Comparison of ENCODE assay signal across 1 cellular context in genomic region chr5:76715734-76716455, GRCh38.
TF ChIP-seq lines count a peak whose summit lies in the region.

F2R (plus strand) TSS chr5:76716126; CDS start chr5:76716308, 182 bp downstream.

TF ChIP-seq in K562, 482 proteins besides CTCF, POLR2A, EP300 and RAD21 (continued from another document and continues in another):
- TF ChIP-seq THRA (IDR thresholded peaks at IDR 0.05) (no peak), LARP7 (IDR thresholded peaks at IDR 0.05) (no peak), KDM4B (IDR thresholded peaks at IDR 0.05; ENCODE audit: borderline replicate concordance in 2 of 2, low read depth in 1 of 2) (no peak), OTX1 (CRISPR knock-in tag; IDR thresholded peaks at IDR 0.05) (no peak), ID3 (CRISPR knock-in tag; IDR thresholded peaks at IDR 0.05) (no peak), ID3 (tag; IDR thresholded peaks at IDR 0.05) (no peak), SNRNP70 (optimal IDR thresholded peaks at IDR 0.05; ENCODE audit: low read depth, low read length) (no peak), ZNF263 (CRISPR knock-in tag; IDR thresholded peaks at IDR 0.05; ENCODE audit: borderline replicate concordance) (no peak; the same call in 1 of the 2 replicates), ZNF41 (CRISPR knock-in tag; conservative IDR thresholded peaks at IDR 0.05) (no peak), PBX2 (CRISPR knock-in tag; IDR thresholded peaks at IDR 0.05; ENCODE audit: low read depth) (no peak), PBX2 (tag; conservative IDR thresholded peaks at IDR 0.05; ENCODE audit: low read depth) (no peak), SFPQ (IDR thresholded peaks at IDR 0.05; ENCODE audit: low read depth, low read length) (no peak), L3MBTL2 (IDR thresholded peaks at IDR 0.05) (no peak), SIN3A (IDR thresholded peaks at IDR 0.05; ENCODE audit: borderline replicate concordance in 2 of 2, control insufficient read depth in 1 of 2, low read depth in 2 of 2, low read length in 2 of 2) (no peak), PCBP2 (IDR thresholded peaks at IDR 0.05; ENCODE audit: low read depth, low read length, poor library complexity, severe bottlenecking) (no peak), HDAC1 (IDR thresholded peaks at IDR 0.05) (peak in 1 of 2 experiments; percentile 59; a peak in 2 of 4 replicates), ZNF780A (CRISPR knock-in tag; IDR thresholded peaks at IDR 0.05) (no peak), NR2C2 (CRISPR knock-in tag; IDR thresholded peaks at IDR 0.05) (no peak), NR2C2 (tag; IDR thresholded peaks at IDR 0.05) (no peak), ZBTB17 (CRISPR knock-in tag; IDR thresholded peaks at IDR 0.05) (no peak), HLTF (IDR thresholded peaks at IDR 0.05) (0 out of 2 replicates have a peak, but pooled peaks have one; percentile 35), KLF1 (tag; IDR thresholded peaks at IDR 0.05) (no peak), TEAD1 (CRISPR knock-in tag; IDR thresholded peaks at IDR 0.05) (no peak), MAX (CRISPR knock-in tag; IDR thresholded peaks at IDR 0.05) (no peak), CBX2 (IDR thresholded peaks at IDR 0.05; ENCODE audit: insufficient read depth, low read length, poor library complexity, severe bottlenecking) (no peak), SRSF7 (optimal IDR thresholded peaks at IDR 0.05; ENCODE audit: low read depth, low read length) (no peak), MXI1 (IDR thresholded peaks at IDR 0.05; ENCODE audit: low read depth, low read length) (no peak), HINFP (tag; conservative IDR thresholded peaks at IDR 0.05; ENCODE audit: low read depth) (no peak), ZNF175 (CRISPR knock-in tag; IDR thresholded peaks at IDR 0.05; ENCODE audit: low read depth) (no peak), SMAD2 (IDR thresholded peaks at IDR 0.05; ENCODE audit: low read depth, low read length) (no peak), BDP1 (IDR thresholded peaks at IDR 0.05; ENCODE audit: insufficient read depth, insufficient read length) (no peak), THAP7 (CRISPR knock-in tag; IDR thresholded peaks at IDR 0.05) (no peak), CBFB (CRISPR knock-in tag; IDR thresholded peaks at IDR 0.05) (no peak), ZKSCAN8 (CRISPR knock-in tag; IDR thresholded peaks at IDR 0.05) (no peak), MCM5 (IDR thresholded peaks at IDR 0.05; ENCODE audit: low read depth) (no peak), THRB (CRISPR knock-in tag; conservative IDR thresholded peaks at IDR 0.05) (no peak), PCBP1 (IDR thresholded peaks at IDR 0.05; ENCODE audit: low read depth, low read length, poor library complexity, severe bottlenecking) (peak; percentile 41), TAF7 (tag; IDR thresholded peaks at IDR 0.05) (no peak), KDM5B (IDR thresholded peaks at IDR 0.05; ENCODE audit: insufficient replicate concordance, low read depth, low read length) (no peak), ZNF324 (CRISPR knock-in tag; IDR thresholded peaks at IDR 0.05) (no peak)
- TF ChIP-seq, protein P1, sequence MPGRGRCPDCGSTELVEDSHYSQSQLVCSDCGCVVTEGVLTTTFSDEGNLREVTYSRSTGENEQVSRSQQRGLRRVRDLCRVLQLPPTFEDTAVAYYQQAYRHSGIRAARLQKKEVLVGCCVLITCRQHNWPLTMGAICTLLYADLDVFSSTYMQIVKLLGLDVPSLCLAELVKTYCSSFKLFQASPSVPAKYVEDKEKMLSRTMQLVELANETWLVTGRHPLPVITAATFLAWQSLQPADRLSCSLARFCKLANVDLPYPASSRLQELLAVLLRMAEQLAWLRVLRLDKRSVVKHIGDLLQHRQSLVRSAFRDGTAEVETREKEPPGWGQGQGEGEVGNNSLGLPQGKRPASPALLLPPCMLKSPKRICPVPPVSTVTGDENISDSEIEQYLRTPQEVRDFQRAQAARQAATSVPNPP (IDR thresholded peaks at IDR 0.05; ENCODE audit: borderline replicate concordance, insufficient read depth, insufficient read length) = no peak
- TF ChIP-seq, protein P2, sequence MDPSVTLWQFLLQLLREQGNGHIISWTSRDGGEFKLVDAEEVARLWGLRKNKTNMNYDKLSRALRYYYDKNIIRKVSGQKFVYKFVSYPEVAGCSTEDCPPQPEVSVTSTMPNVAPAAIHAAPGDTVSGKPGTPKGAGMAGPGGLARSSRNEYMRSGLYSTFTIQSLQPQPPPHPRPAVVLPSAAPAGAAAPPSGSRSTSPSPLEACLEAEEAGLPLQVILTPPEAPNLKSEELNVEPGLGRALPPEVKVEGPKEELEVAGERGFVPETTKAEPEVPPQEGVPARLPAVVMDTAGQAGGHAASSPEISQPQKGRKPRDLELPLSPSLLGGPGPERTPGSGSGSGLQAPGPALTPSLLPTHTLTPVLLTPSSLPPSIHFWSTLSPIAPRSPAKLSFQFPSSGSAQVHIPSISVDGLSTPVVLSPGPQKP (CRISPR knock-in tag; IDR thresholded peaks at IDR 0.05) = no peak
- TF ChIP-seq, protein P3, sequence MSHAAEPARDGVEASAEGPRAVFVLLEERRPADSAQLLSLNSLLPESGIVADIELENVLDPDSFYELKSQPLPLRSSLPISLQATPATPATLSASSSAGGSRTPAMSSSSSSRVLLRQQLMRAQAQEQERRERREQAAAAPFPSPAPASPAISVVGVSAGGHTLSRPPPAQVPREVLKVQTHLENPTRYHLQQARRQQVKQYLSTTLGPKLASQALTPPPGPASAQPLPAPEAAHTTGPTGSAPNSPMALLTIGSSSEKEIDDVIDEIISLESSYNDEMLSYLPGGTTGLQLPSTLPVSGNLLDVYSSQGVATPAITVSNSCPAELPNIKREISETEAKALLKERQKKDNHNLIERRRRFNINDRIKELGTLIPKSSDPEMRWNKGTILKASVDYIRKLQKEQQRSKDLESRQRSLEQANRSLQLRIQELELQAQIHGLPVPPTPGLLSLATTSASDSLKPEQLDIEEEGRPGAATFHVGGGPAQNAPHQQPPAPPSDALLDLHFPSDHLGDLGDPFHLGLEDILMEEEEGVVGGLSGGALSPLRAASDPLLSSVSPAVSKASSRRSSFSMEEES (CRISPR knock-in tag; IDR thresholded peaks at IDR 0.05) = no peak
- TF ChIP-seq, protein P4, sequence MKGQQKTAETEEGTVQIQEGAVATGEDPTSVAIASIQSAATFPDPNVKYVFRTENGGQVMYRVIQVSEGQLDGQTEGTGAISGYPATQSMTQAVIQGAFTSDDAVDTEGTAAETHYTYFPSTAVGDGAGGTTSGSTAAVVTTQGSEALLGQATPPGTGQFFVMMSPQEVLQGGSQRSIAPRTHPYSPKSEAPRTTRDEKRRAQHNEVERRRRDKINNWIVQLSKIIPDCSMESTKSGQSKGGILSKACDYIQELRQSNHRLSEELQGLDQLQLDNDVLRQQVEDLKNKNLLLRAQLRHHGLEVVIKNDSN (CRISPR knock-in tag; IDR thresholded peaks at IDR 0.05) = no peak
- TF ChIP-seq, protein P5, sequence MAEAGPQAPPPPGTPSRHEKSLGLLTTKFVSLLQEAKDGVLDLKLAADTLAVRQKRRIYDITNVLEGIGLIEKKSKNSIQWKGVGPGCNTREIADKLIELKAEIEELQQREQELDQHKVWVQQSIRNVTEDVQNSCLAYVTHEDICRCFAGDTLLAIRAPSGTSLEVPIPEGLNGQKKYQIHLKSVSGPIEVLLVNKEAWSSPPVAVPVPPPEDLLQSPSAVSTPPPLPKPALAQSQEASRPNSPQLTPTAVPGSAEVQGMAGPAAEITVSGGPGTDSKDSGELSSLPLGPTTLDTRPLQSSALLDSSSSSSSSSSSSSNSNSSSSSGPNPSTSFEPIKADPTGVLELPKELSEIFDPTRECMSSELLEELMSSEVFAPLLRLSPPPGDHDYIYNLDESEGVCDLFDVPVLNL (CRISPR knock-in tag; IDR thresholded peaks at IDR 0.05; ENCODE audit: low read depth) = peak; percentile 4; the same call in 1 of the 2 replicates
- TF ChIP-seq, protein P6, sequence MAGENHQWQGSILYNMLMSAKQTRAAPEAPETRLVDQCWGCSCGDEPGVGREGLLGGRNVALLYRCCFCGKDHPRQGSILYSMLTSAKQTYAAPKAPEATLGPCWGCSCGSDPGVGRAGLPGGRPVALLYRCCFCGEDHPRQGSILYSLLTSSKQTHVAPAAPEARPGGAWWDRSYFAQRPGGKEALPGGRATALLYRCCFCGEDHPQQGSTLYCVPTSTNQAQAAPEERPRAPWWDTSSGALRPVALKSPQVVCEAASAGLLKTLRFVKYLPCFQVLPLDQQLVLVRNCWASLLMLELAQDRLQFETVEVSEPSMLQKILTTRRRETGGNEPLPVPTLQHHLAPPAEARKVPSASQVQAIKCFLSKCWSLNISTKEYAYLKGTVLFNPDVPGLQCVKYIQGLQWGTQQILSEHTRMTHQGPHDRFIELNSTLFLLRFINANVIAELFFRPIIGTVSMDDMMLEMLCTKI (IDR thresholded peaks at IDR 0.05; ENCODE audit: partially characterized antibody) = no peak
